In the genomic region with DNA sequence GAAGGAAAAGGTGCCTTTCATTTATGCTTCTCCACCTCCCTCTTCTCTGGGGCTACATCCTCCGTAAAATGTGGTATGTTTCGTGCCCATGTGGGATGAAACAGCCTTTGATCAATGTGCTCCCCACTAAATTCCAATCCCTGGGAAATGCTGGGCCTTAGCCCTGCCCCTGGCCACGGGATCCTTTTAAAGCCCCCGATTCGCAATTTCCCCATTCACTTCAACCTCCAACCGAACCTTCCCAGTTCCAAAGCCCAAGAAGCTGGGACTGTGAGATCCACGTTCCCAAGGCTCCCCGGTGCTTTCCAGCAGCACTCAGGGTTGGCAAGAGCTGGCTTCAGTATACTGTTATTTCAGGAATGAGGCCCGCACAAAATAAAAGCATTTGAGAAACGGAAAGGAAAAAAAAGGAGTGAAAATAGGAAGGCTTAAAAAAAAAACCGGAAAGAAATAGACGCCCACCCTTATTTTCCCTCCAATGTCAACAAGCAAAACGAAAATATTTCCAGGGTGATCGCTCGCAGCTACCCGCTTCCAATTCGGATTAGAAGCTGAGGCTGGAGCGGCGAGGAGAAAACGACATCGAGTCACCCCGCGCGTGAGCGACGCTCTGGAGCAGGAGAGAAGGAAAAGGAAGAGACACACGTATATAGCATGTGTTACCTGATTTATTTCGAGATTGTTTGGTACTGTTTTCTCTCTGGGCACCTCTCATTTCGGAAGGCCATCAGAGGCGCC, we compare ENCODE assay signal across 10 cellular contexts. TPM values are rescaled to one million over a fixed set of nuclear protein-coding genes. Genes with fewer than 3 reads are reported as not detected.
A peak's percentile ranks its signal among the peaks of the same experiment; 100 is the strongest.
DNase-seq lines count a peak whose midpoint lies in the region; ATAC-seq and TF ChIP-seq lines count a peak whose summit lies in the region.
"Had no signal": no experiment of that assay in that cellular context is flagged by ENCODE, and none has a peak within 500 bp of the region (broad histone marks: within the 10 kb centered on the region; RNA-seq: fewer than 3 reads in every experiment).

No MANE protein-coding gene starts in this region.

- intact Hi-C loops in tibial artery (cut with DNase I; ENCODE audit: low total_unique reads) = no loop called here

- H3K36me3 ChIP-seq in tibial artery = no peaks in the 10 kb centered on the region

- H3K9me3 Mint-ChIP-seq in activated naive CD8-positive, alpha-beta T cell (ENCODE audit: low read depth) = no peaks in the 10 kb centered on the region
- H3K9me3 Mint-ChIP-seq in activated naive CD8-positive, alpha-beta T cell treated with anti-CD3 and anti-CD28 coated beads, Interleukin-2, amount 50 U/mL, for 24 hours = peaks cover 12% of the 10 kb centered on the region
- no peaks in the 10 kb centered on the region for H3K9me3 Mint-ChIP-seq in WTC11

- TF ChIP-seq CTCF in WTC11 (IDR thresholded peaks at IDR 0.05) (no peak), tibial artery (IDR thresholded peaks at IDR 0.05) (no peak)

- no peak overlapping the region for H3K27ac ChIP-seq in tibial artery

- H3K4me3 ChIP-seq in tibial artery = peak overlapping the region; percentile 34 to 45

- CTCF ChIA-PET in WTC11 (lab: Charles Lee) = interaction anchor here (0.7 to 6.2 kb wide), 5 partner anchors 9 to 756 kb away, joined by 3 to 60 read pairs (median 6); no protein-coding TSS in a partner anchor

- H3K9me3 ChIP-seq in tibial artery = peaks cover 0 to 7% (median 5%) of the 10 kb centered on the region in 3 donors

- H3K36me3 Mint-ChIP-seq in activated naive CD8-positive, alpha-beta T cell = no peaks in the 10 kb centered on the region
- peaks cover 7% of the 10 kb centered on the region for H3K36me3 Mint-ChIP-seq in activated naive CD8-positive, alpha-beta T cell treated with anti-CD3 and anti-CD28 coated beads, Interleukin-2, amount 50 U/mL, for 24 hours (ENCODE audit: low read depth)
- no peaks in the 10 kb centered on the region for H3K36me3 Mint-ChIP-seq in WTC11

- H3K4me1 ChIP-seq in tibial artery = peaks cover 0 to 25% (median 18%) of the 10 kb centered on the region in 4 donors

- H3K27ac Mint-ChIP-seq in activated naive CD8-positive, alpha-beta T cell = no peak overlapping the region
- H3K27ac Mint-ChIP-seq in activated naive CD8-positive, alpha-beta T cell treated with anti-CD3 and anti-CD28 coated beads, Interleukin-2, amount 50 U/mL, for 24 hours = no peak overlapping the region
- H3K27ac Mint-ChIP-seq in WTC11 = no peak overlapping the region

- no peak for DNase-seq in activated naive CD8-positive, alpha-beta T cell treated with anti-CD3 and anti-CD28 coated beads, Interleukin-2, amount 50 U/mL, for 24 hours
- DNase-seq in WTC11 (ENCODE audit: low spot score) (no peak), inferior parietal cortex (ENCODE audit: extremely low spot score) (peak; percentile 47), tibial artery (no peak), NCI-H2081 treated with DMSO at 0.1 percent for 48 hours (lab: John Stamatoyannopoulos, UW) (no peak), AG20443 (ENCODE audit: low spot score) (no peak)

- peaks cover 3 to 95% of the 10 kb centered on the region in 2 donors for H3K27me3 ChIP-seq in tibial artery

- ATAC-seq in activated naive CD8-positive, alpha-beta T cell treated with anti-CD3 and anti-CD28 coated beads, Interleukin-2, amount 50 U/mL, for 24 hours = no peak
- ATAC-seq in WTC11 (no peak), HG03469 (IDR thresholded peaks at IDR 0.05; ENCODE audit: unreplicated experiment) (no peak)

- H3K27me3 Mint-ChIP-seq in activated naive CD8-positive, alpha-beta T cell = peaks cover 47% of the 10 kb centered on the region
- peaks cover 69% of the 10 kb centered on the region for H3K27me3 Mint-ChIP-seq in activated naive CD8-positive, alpha-beta T cell treated with anti-CD3 and anti-CD28 coated beads, Interleukin-2, amount 50 U/mL, for 24 hours
- peaks cover 97% of the 10 kb centered on the region for H3K27me3 Mint-ChIP-seq in WTC11 (ENCODE audit: low read depth)

- peak overlapping the region; percentile 46 for H3K4me3 Mint-ChIP-seq in activated naive CD8-positive, alpha-beta T cell
- no peak overlapping the region for H3K4me3 Mint-ChIP-seq in activated naive CD8-positive, alpha-beta T cell treated with anti-CD3 and anti-CD28 coated beads, Interleukin-2, amount 50 U/mL, for 24 hours
- H3K4me3 Mint-ChIP-seq in WTC11 = peak overlapping the region; percentile 77

- H3K4me1 Mint-ChIP-seq in activated naive CD8-positive, alpha-beta T cell (ENCODE audit: low read depth) = peaks cover 14% of the 10 kb centered on the region
- peaks cover 12% of the 10 kb centered on the region for H3K4me1 Mint-ChIP-seq in activated naive CD8-positive, alpha-beta T cell treated with anti-CD3 and anti-CD28 coated beads, Interleukin-2, amount 50 U/mL, for 24 hours
- H3K4me1 Mint-ChIP-seq in WTC11 = peaks cover 43% of the 10 kb centered on the region

- POLR2A ChIA-PET in WTC11 (lab: Charles Lee) = interaction anchor here (2.7 kb wide), 1 partner anchor 9 kb away, joined by 9 read pairs; no protein-coding TSS in a partner anchor

TF ChIP-seq in WTC11, 78 proteins besides CTCF, POLR2A, EP300 and RAD21 (continues in another document):
- TF ChIP-seq, protein P1, sequence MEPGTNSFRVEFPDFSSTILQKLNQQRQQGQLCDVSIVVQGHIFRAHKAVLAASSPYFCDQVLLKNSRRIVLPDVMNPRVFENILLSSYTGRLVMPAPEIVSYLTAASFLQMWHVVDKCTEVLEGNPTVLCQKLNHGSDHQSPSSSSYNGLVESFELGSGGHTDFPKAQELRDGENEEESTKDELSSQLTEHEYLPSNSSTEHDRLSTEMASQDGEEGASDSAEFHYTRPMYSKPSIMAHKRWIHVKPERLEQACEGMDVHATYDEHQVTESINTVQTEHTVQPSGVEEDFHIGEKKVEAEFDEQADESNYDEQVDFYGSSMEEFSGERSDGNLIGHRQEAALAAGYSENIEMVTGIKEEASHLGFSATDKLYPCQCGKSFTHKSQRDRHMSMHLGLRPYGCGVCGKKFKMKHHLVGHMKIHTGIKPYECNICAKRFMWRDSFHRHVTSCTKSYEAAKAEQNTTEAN (CRISPR knock-in tag; IDR thresholded peaks at IDR 0.05) = no peak
- TF ChIP-seq, protein P2, sequence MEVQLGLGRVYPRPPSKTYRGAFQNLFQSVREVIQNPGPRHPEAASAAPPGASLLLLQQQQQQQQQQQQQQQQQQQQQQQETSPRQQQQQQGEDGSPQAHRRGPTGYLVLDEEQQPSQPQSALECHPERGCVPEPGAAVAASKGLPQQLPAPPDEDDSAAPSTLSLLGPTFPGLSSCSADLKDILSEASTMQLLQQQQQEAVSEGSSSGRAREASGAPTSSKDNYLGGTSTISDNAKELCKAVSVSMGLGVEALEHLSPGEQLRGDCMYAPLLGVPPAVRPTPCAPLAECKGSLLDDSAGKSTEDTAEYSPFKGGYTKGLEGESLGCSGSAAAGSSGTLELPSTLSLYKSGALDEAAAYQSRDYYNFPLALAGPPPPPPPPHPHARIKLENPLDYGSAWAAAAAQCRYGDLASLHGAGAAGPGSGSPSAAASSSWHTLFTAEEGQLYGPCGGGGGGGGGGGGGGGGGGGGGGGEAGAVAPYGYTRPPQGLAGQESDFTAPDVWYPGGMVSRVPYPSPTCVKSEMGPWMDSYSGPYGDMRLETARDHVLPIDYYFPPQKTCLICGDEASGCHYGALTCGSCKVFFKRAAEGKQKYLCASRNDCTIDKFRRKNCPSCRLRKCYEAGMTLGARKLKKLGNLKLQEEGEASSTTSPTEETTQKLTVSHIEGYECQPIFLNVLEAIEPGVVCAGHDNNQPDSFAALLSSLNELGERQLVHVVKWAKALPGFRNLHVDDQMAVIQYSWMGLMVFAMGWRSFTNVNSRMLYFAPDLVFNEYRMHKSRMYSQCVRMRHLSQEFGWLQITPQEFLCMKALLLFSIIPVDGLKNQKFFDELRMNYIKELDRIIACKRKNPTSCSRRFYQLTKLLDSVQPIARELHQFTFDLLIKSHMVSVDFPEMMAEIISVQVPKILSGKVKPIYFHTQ (CRISPR knock-in tag; IDR thresholded peaks at IDR 0.05) = no peak
- no peak for TF ChIP-seq GTF2I (CRISPR knock-in tag; conservative IDR thresholded peaks at IDR 0.05)
- TF ChIP-seq, protein P3, sequence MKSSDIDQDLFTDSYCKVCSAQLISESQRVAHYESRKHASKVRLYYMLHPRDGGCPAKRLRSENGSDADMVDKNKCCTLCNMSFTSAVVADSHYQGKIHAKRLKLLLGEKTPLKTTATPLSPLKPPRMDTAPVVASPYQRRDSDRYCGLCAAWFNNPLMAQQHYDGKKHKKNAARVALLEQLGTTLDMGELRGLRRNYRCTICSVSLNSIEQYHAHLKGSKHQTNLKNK (CRISPR knock-in tag; IDR thresholded peaks at IDR 0.05) = no peak
- TF ChIP-seq, protein P4, sequence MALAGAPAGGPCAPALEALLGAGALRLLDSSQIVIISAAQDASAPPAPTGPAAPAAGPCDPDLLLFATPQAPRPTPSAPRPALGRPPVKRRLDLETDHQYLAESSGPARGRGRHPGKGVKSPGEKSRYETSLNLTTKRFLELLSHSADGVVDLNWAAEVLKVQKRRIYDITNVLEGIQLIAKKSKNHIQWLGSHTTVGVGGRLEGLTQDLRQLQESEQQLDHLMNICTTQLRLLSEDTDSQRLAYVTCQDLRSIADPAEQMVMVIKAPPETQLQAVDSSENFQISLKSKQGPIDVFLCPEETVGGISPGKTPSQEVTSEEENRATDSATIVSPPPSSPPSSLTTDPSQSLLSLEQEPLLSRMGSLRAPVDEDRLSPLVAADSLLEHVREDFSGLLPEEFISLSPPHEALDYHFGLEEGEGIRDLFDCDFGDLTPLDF (CRISPR knock-in tag; IDR thresholded peaks at IDR 0.05) = no peak
- no peak for TF ChIP-seq PRRX2 (CRISPR knock-in tag; IDR thresholded peaks at IDR 0.05)
- TF ChIP-seq TP53 (CRISPR knock-in tag; IDR thresholded peaks at IDR 0.05) = no peak
- TF ChIP-seq ZNF219 (CRISPR knock-in tag; IDR thresholded peaks at IDR 0.05; ENCODE audit: borderline replicate concordance) = no peak
- TF ChIP-seq, protein P5, sequence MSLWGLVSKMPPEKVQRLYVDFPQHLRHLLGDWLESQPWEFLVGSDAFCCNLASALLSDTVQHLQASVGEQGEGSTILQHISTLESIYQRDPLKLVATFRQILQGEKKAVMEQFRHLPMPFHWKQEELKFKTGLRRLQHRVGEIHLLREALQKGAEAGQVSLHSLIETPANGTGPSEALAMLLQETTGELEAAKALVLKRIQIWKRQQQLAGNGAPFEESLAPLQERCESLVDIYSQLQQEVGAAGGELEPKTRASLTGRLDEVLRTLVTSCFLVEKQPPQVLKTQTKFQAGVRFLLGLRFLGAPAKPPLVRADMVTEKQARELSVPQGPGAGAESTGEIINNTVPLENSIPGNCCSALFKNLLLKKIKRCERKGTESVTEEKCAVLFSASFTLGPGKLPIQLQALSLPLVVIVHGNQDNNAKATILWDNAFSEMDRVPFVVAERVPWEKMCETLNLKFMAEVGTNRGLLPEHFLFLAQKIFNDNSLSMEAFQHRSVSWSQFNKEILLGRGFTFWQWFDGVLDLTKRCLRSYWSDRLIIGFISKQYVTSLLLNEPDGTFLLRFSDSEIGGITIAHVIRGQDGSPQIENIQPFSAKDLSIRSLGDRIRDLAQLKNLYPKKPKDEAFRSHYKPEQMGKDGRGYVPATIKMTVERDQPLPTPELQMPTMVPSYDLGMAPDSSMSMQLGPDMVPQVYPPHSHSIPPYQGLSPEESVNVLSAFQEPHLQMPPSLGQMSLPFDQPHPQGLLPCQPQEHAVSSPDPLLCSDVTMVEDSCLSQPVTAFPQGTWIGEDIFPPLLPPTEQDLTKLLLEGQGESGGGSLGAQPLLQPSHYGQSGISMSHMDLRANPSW (CRISPR knock-in tag; conservative IDR thresholded peaks at IDR 0.05; ENCODE audit: low read depth) = no peak
- TF ChIP-seq TCF7 (CRISPR knock-in tag; IDR thresholded peaks at IDR 0.05; ENCODE audit: low read depth) = no peak

RNA-seq across cellular contexts. Expression of a gene that starts 1.2 kb away (rescaled TPM):
- 0.09 to 0.18 TPM (median 0.16 TPM) in 3 replicates for total RNA-seq in WTC11 (2021)
- total RNA-seq: renal cortical epithelial cell, ureter had no signal
